In genomic region chr5:134662971-134663370, GRCh38 we compare ENCODE assay signal across 31 cellular contexts.
"Had no signal": no experiment of that assay in that cellular context is flagged by ENCODE, and none has a peak within 500 bp of the region (broad histone marks: within the 10 kb centered on the region; RNA-seq: fewer than 3 reads in every experiment).

No MANE protein-coding gene starts in this region.

- H3K36me3 Mint-ChIP-seq: natural killer cell had no signal

- H3K9me3 ChIP-seq: esophagus squamous epithelium, heart right ventricle, lower lobe of right lung, neutrophil, prostate gland, right atrium auricular region, sigmoid colon, stomach, testis, tibial artery had no signal

- H3K4me1 Mint-ChIP-seq: neural crest cell had no signal

- DNase-seq: cortex of kidney; effector memory CD8-positive, alpha-beta T cell; erythroblast; esophagus squamous epithelium; foreskin melanocyte; glutamatergic neuron; heart right ventricle; hypothalamus; immature natural killer cell; islet precursor cell; kidney glomerular epithelial cell; left colon; left ventricle myocardium superior; lower lobe of right lung; natural killer cell; sigmoid colon; stimulated activated CD4-positive, alpha-beta T cell treated with anti-CD3 and anti-CD28 coated beads, Interleukin-2, amount 100 ng/mL, for 24 hours; stimulated activated CD4-positive, alpha-beta T cell treated with anti-CD3 and anti-CD28 coated beads, Interleukin-4, amount 100 ng/mL, for 24 hours; stimulated activated naive CD4-positive, alpha-beta T cell treated with Interleukin-2 at 50 U/mL for 16 hours; stomach; testis; tibial artery had no signal

- H3K27ac ChIP-seq: esophagus squamous epithelium, heart right ventricle, lower lobe of right lung, neutrophil, parathyroid adenoma, prostate gland, right atrium auricular region, sigmoid colon, stomach, testis, tibial artery had no signal

- H3K4me3 Mint-ChIP-seq: effector memory CD8-positive, alpha-beta T cell; immature natural killer cell; natural killer cell; neural crest cell; stimulated activated effector memory CD8-positive, alpha-beta T cell treated with anti-CD3 and anti-CD28 coated beads, Interleukin-12 subunit alpha, Interleukin-12 subunit beta, amount 100 ng/mL, for 72 hours; type B pancreatic cell had no signal

- H3K27ac Mint-ChIP-seq: effector memory CD8-positive, alpha-beta T cell; stimulated activated effector memory CD8-positive, alpha-beta T cell treated with anti-CD3 and anti-CD28 coated beads, Interleukin-12 subunit alpha, Interleukin-12 subunit beta, amount 100 ng/mL, for 72 hours; type B pancreatic cell had no signal

- H3K27me3 Mint-ChIP-seq: effector memory CD8-positive, alpha-beta T cell; type B pancreatic cell had no signal

- H3K36me3 ChIP-seq: prostate gland had no signal

- H2AFZ ChIP-seq: parathyroid adenoma had no signal

- H3K4me3 ChIP-seq: esophagus squamous epithelium, heart right ventricle, lower lobe of right lung, prostate gland, right atrium auricular region, sigmoid colon, stomach, testis, tibial artery had no signal

- H3K4me1 ChIP-seq: lower lobe of right lung, parathyroid adenoma, prostate gland, sigmoid colon, testis had no signal

- ATAC-seq: effector memory CD8-positive, alpha-beta T cell; heart right ventricle; left colon; left ventricle myocardium superior; lower lobe of right lung; natural killer cell; stimulated activated effector memory CD8-positive, alpha-beta T cell treated with anti-CD3 and anti-CD28 coated beads, Interleukin-12 subunit alpha, Interleukin-12 subunit beta, amount 100 ng/mL, for 72 hours had no signal

- H3K27me3 ChIP-seq: esophagus squamous epithelium, heart right ventricle, neutrophil, right atrium auricular region, sigmoid colon, stomach, testis, tibial artery had no signal

- H3K9me3 Mint-ChIP-seq: effector memory CD8-positive, alpha-beta T cell; immature natural killer cell; natural killer cell; neural crest cell; stimulated activated effector memory CD8-positive, alpha-beta T cell treated with anti-CD3 and anti-CD28 coated beads, Interleukin-12 subunit alpha, Interleukin-12 subunit beta, amount 100 ng/mL, for 72 hours; type B pancreatic cell had no signal

- FAIRE-seq: endometrium, urothelium cell line had no signal
